Comparison of ENCODE assay signal across 24 cellular contexts in genomic region chr19:994516-994915, GRCh38. TPM values are rescaled to one million over a fixed set of nuclear protein-coding genes. Genes with fewer than 3 reads are reported as not detected.
"Had no signal": no experiment of that assay in that cellular context is flagged by ENCODE, and none has a peak within 500 bp of the region (broad histone marks: within the 10 kb centered on the region; RNA-seq: fewer than 3 reads in every experiment).

No MANE protein-coding gene starts in this region.

- H3K4me3 ChIP-seq: SJCRH30 had no signal

- DNase-seq: IMR-90, Kasumi-1, MM.1S, NCI-H1092 treated with DMSO at 0.1 percent for 48 hours, NCI-H1436, NCI-H187, NCI-H2029, NCI-H2081 treated with DMSO at 0.1 percent for 48 hours, NCI-H2171, NCI-H226, NCI-H446, NCI-H510A, NCI-H524 treated with DMSO at 0.1 percent for 48 hours, NCI-H69, NCI-H774, PC-3, SHP77 treated with DMSO at 0.1 percent for 48 hours, SJCRH30 had no signal

- H3K9me3 ChIP-seq: SJCRH30 had no signal

- H3K9ac ChIP-seq: KMS-11 had no signal

- H3K4me2 ChIP-seq: KMS-11 had no signal

- ATAC-seq: PC-3, Right ventricle myocardium inferior, SK-N-SH treated with all-trans-retinoic acid at 6 μM for 48 hours had no signal

- H3K27ac ChIP-seq: KMS-11, SJCRH30 had no signal

RNA-seq across cellular contexts. Expression of gene GRIN3B, which starts 5.7 kb away (rescaled TPM):
- total RNA-seq: HT-29, M059J, OCI-LY7, SJCRH30 had no signal

RNA-seq across cellular contexts. Expression of gene RNU6-2, which starts 26.8 kb away (rescaled TPM):
- total RNA-seq: HT-29, IMR-90, M059J, OCI-LY7, PC-3, Right ventricle myocardium inferior, SJCRH30 had no signal
- polyA plus RNA-seq: IMR-90 had no signal
